8 cellular contexts compared by ENCODE assay signal in genomic region chr11:47269002-47269828, GRCh38. TPM values are rescaled to one million over a fixed set of nuclear protein-coding genes. Genes with fewer than 3 reads are reported as not detected.
DNase-seq lines count a peak whose midpoint lies in the region; ATAC-seq, FAIRE-seq and TF ChIP-seq lines count a peak whose summit lies in the region.

No MANE protein-coding gene starts in this region.

- DNase-seq in Daoy (ENCODE audit: low read depth) (peak; percentile 90), H54 (ENCODE audit: insufficient read length, low spot score) (peak; percentile 94), LNCaP clone FGC (ENCODE audit: low read depth) (peak; percentile 71), RWPE2 (ENCODE audit: low spot score) (peak; percentile 88), fibroblast of pulmonary artery (ENCODE audit: low read depth) (peak; percentile 87)
- peak; percentile 80 for DNase-seq in activated effector memory CD4-positive, alpha-beta T cell treated with Interleukin-2 at 50 U/mL for 16 hours
- peak; percentile 89 for DNase-seq in stimulated activated naive CD8-positive, alpha-beta T cell treated with anti-CD3 and anti-CD28 coated beads, Interleukin-15, Interleukin-2, amounts not matched to agents 100 U/mL and 50 U/mL, for 24 hours

- peaks cover 40% of the 10 kb centered on the region for H3K4me1 Mint-ChIP-seq in nephron

- H3K4me3 Mint-ChIP-seq in nephron: peak overlapping the region; percentile 82 to 90 (median 90)

- no peaks in the 10 kb centered on the region for H3K27me3 Mint-ChIP-seq in nephron (ENCODE audit: low read depth)

- H3K27me3 ChIP-seq in RWPE2 (ENCODE audit: insufficient read depth, poor library complexity, severe bottlenecking): no peaks in the 10 kb centered on the region

- peak overlapping the region; percentile 73 for H3K27ac ChIP-seq in RWPE2 (ENCODE audit: poor library complexity, severe bottlenecking)

- H3K36me3 ChIP-seq in RWPE2 (ENCODE audit: low read depth): no peaks in the 10 kb centered on the region; the same call in 1 of the 2 replicates

- peaks cover 4% of the 10 kb centered on the region for H3K36me3 Mint-ChIP-seq in nephron (ENCODE audit: low read depth)

- ATAC-seq in RWPE2 (ENCODE audit: low read depth): peak; percentile 65
- ATAC-seq in stimulated activated naive CD8-positive, alpha-beta T cell treated with anti-CD3 and anti-CD28 coated beads, Interleukin-15, Interleukin-2, amounts not matched to agents 100 U/mL and 50 U/mL, for 24 hours: peak; percentile 63

- H3K9me3 ChIP-seq in RWPE2 (ENCODE audit: severe bottlenecking): no peaks in the 10 kb centered on the region

- peak overlapping the region; percentile 58 for H3K4me3 ChIP-seq in LNCaP clone FGC (ENCODE audit: low read depth, low read length)
- H3K4me3 ChIP-seq in RWPE2 (ENCODE audit: severe bottlenecking): peak overlapping the region; percentile 74
- peak overlapping the region; percentile 70 for H3K4me3 ChIP-seq in fibroblast of pulmonary artery (replicated peaks; ENCODE audit: low read depth, low read length)

- FAIRE-seq in H54 (lab: Jason Lieb, UNC): no peak

- peak; percentile 21; the same call in 1 of the 2 replicates for TF ChIP-seq POLR2A in H54 (IDR thresholded peaks at IDR 0.05; ENCODE audit: low read depth, low read length)

- TF ChIP-seq CTCF in LNCaP clone FGC (IDR thresholded peaks at IDR 0.05; ENCODE audit: control insufficient read depth, extremely low read depth, insufficient read depth) (no peak), RWPE2 (IDR thresholded peaks at IDR 0.05; ENCODE audit: poor library complexity, severe bottlenecking) (no peak), fibroblast of pulmonary artery (IDR thresholded peaks at IDR 0.05; ENCODE audit: low read length, missing control alignments) (peak; percentile 3), nephron (IDR thresholded peaks at IDR 0.05; ENCODE audit: unreplicated experiment in 3 of 3) (peak; percentile 25 to 37 (median 31))

- peak overlapping the region; percentile 99 to 100 (median 99) for H3K27ac Mint-ChIP-seq in nephron

- peaks cover 17% of the 10 kb centered on the region for H3K4me1 ChIP-seq in RWPE2 (ENCODE audit: insufficient read depth, poor library complexity, severe bottlenecking)

- no peaks in the 10 kb centered on the region for H3K9me3 Mint-ChIP-seq in nephron

RNA-seq across cellular contexts. Expression of gene MADD, which starts 0.7 kb away (rescaled TPM):
- 15.9 and 17.0 TPM in 2 replicates for total RNA-seq in Daoy (2014; rRNA removed; shearing (Covaris generic))

RNA-seq across cellular contexts. Expression of gene NR1H3, which starts 11.4 kb away (rescaled TPM):
- 2.2 and 2.3 TPM in 2 replicates for total RNA-seq in Daoy (2014; rRNA removed; shearing (Covaris generic))

RNA-seq across cellular contexts. Expression of gene ACP2, which starts 20.6 kb away (rescaled TPM):
- total RNA-seq in Daoy (2014; rRNA removed; shearing (Covaris generic)): 18.2 and 33.8 TPM in 2 replicates

RNA-seq across cellular contexts. Expression of gene DDB2, which starts 54.4 kb away (rescaled TPM):
- 19.4 and 23.1 TPM in 2 replicates for total RNA-seq in Daoy (2014; rRNA removed; shearing (Covaris generic))

Comparison
In these comparisons a context has a peak if more than half of its experiments do, and no peak if none do; other contexts are left out.
1. Peak in every context shown above with its lines: DNase-seq, ATAC-seq, H3K4me3 ChIP-seq and H3K27ac ChIP-seq.
2. CTCF ChIP-seq: peak in fibroblast of pulmonary artery (single experiment) and nephron (3 of 3); none in LNCaP clone FGC (single experiment) and RWPE2 (single experiment).